Comparison of ENCODE assay signal across 23 cellular contexts in genomic region chr18:66734451-66734850, GRCh38.
"Had no signal": no experiment of that assay in that cellular context is flagged by ENCODE, and none has a peak within 500 bp of the region (broad histone marks: within the 10 kb centered on the region; RNA-seq: fewer than 3 reads in every experiment).

No MANE protein-coding gene starts in this region.

- H3K4me3 Mint-ChIP-seq: activated CD4-positive, alpha-beta memory T cell treated with anti-CD3 and anti-CD28 coated beads, Interleukin-2, amount 10 ng/mL, durations not matched to agents 7 days and 5 days; activated CD4-positive, alpha-beta T cell treated with anti-CD3 and anti-CD28 coated beads, Interleukin-2, amount 10 ng/mL, durations not matched to agents 24 days and 14 days; activated naive CD8-positive, alpha-beta T cell treated with anti-CD3 and anti-CD28 coated beads, Interleukin-2, amount 50 U/mL, for 24 hours; activated T-cell treated with anti-CD3 and anti-CD28 coated beads, Interleukin-2, amount 50 U/mL, for 72 hours; immature natural killer cell; natural killer cell treated with Interleukin-12 subunit alpha and Interleukin-12 subunit beta and Interleukin-15 and Interleukin-18, amount 100 ng/mL, for 72 hours; stimulated activated naive B cell treated with anti-CD40 and anti-IgM and Interleukin-4, amounts not matched to agents 10 μg/mL and 1 μg/mL and 100 μg/mL, for 72 hours; T-helper 17 cell; type B pancreatic cell had no signal

- H3K27ac Mint-ChIP-seq: activated CD4-positive, alpha-beta memory T cell treated with anti-CD3 and anti-CD28 coated beads, Interleukin-2, amount 10 ng/mL, durations not matched to agents 7 days and 5 days; activated CD4-positive, alpha-beta T cell treated with anti-CD3 and anti-CD28 coated beads, Interleukin-2, amount 10 ng/mL, durations not matched to agents 24 days and 14 days; activated naive CD8-positive, alpha-beta T cell treated with anti-CD3 and anti-CD28 coated beads, Interleukin-2, amount 50 U/mL, for 24 hours; activated T-cell treated with anti-CD3 and anti-CD28 coated beads, Interleukin-2, amount 50 U/mL, for 72 hours; immature natural killer cell; natural killer cell treated with Interleukin-12 subunit alpha and Interleukin-12 subunit beta and Interleukin-15 and Interleukin-18, amount 100 ng/mL, for 72 hours; progenitor cell of endocrine pancreas; stimulated activated naive B cell treated with anti-CD40 and anti-IgM and Interleukin-4, amounts not matched to agents 10 μg/mL and 1 μg/mL and 100 μg/mL, for 72 hours; T-helper 17 cell; type B pancreatic cell had no signal

- H3K4me3 ChIP-seq: coronary artery, hepatocyte, left lung, vagina had no signal

- ATAC-seq: activated CD4-positive, CD25-positive, alpha-beta regulatory T cell treated with anti-CD3 and anti-CD28 coated beads, Interleukin-2, amount 50 U/mL, for 24 hours; activated naive CD8-positive, alpha-beta T cell treated with anti-CD3 and anti-CD28 coated beads, Interleukin-2, amount 50 U/mL, for 24 hours; activated T-cell treated with anti-CD3 and anti-CD28 coated beads, Interleukin-2, amount 50 U/mL, for 72 hours; natural killer cell treated with Interleukin-12 subunit alpha and Interleukin-12 subunit beta and Interleukin-15 and Interleukin-18, amount 100 ng/mL, for 72 hours; stimulated activated naive B cell treated with anti-CD40 and anti-IgM and Interleukin-4, amounts not matched to agents 10 μg/mL and 1 μg/mL and 100 μg/mL, for 72 hours; T-helper 17 cell had no signal

- H3K36me3 Mint-ChIP-seq: stimulated activated naive B cell treated with anti-CD40 and anti-IgM and Interleukin-4, amounts not matched to agents 10 μg/mL and 1 μg/mL and 100 μg/mL, for 72 hours; type B pancreatic cell had no signal

- H3K27me3 Mint-ChIP-seq: activated CD4-positive, alpha-beta memory T cell treated with anti-CD3 and anti-CD28 coated beads, Interleukin-2, amount 10 ng/mL, durations not matched to agents 7 days and 5 days; activated CD4-positive, alpha-beta T cell treated with anti-CD3 and anti-CD28 coated beads, Interleukin-2, amount 10 ng/mL, durations not matched to agents 24 days and 14 days; activated naive CD8-positive, alpha-beta T cell treated with anti-CD3 and anti-CD28 coated beads, Interleukin-2, amount 50 U/mL, for 24 hours; natural killer cell treated with Interleukin-12 subunit alpha and Interleukin-12 subunit beta and Interleukin-15 and Interleukin-18, amount 100 ng/mL, for 72 hours; progenitor cell of endocrine pancreas; stimulated activated naive B cell treated with anti-CD40 and anti-IgM and Interleukin-4, amounts not matched to agents 10 μg/mL and 1 μg/mL and 100 μg/mL, for 72 hours; T-helper 17 cell; type B pancreatic cell had no signal

- H3K9me3 Mint-ChIP-seq: activated CD4-positive, alpha-beta T cell treated with anti-CD3 and anti-CD28 coated beads, Interleukin-2, amount 10 ng/mL, durations not matched to agents 24 days and 14 days; type B pancreatic cell had no signal

- H3K4me1 Mint-ChIP-seq: activated CD4-positive, alpha-beta memory T cell treated with anti-CD3 and anti-CD28 coated beads, Interleukin-2, amount 10 ng/mL, durations not matched to agents 7 days and 5 days; activated CD4-positive, alpha-beta T cell treated with anti-CD3 and anti-CD28 coated beads, Interleukin-2, amount 10 ng/mL, durations not matched to agents 24 days and 14 days; activated naive CD8-positive, alpha-beta T cell treated with anti-CD3 and anti-CD28 coated beads, Interleukin-2, amount 50 U/mL, for 24 hours; immature natural killer cell; stimulated activated naive B cell treated with anti-CD40 and anti-IgM and Interleukin-4, amounts not matched to agents 10 μg/mL and 1 μg/mL and 100 μg/mL, for 72 hours; T-helper 17 cell had no signal

- DNase-seq: activated CD4-positive, alpha-beta memory T cell treated with anti-CD3 and anti-CD28 coated beads, Interleukin-2, amount 10 ng/mL, durations not matched to agents 7 days and 5 days; activated CD4-positive, alpha-beta T cell treated with anti-CD3 and anti-CD28 coated beads, Interleukin-2, amount 10 ng/mL, durations not matched to agents 24 days and 14 days; activated gamma-delta T cell; activated naive CD4-positive, alpha-beta T cell treated with anti-CD3 and anti-CD28 coated beads, Interleukin-2, amount 50 U/mL, for 16 hours; activated naive CD8-positive, alpha-beta T cell treated with anti-CD3 and anti-CD28 coated beads, Interleukin-2, amount 50 U/mL, for 24 hours; activated T-cell treated with anti-CD3 and anti-CD28 coated beads, Interleukin-2, amount 50 U/mL, for 72 hours; brain microvascular endothelial cell; foreskin fibroblast; immature natural killer cell; kidney glomerular epithelial cell; left lung; retina; stimulated activated CD4-positive, alpha-beta T cell treated with anti-CD3 and anti-CD28 coated beads, Interleukin-2, amount 100 ng/mL, for 48 hours; stimulated activated CD8-positive, alpha-beta memory T cell treated with anti-CD3 and anti-CD28 coated beads, Interleukin-4, amount 100 ng/mL, for 48 hours; stimulated activated naive B cell treated with anti-CD40 and anti-IgM and Interleukin-4, amounts not matched to agents 10 μg/mL and 1 μg/mL and 100 μg/mL, for 72 hours; T-helper 17 cell had no signal
